In the genomic region with DNA sequence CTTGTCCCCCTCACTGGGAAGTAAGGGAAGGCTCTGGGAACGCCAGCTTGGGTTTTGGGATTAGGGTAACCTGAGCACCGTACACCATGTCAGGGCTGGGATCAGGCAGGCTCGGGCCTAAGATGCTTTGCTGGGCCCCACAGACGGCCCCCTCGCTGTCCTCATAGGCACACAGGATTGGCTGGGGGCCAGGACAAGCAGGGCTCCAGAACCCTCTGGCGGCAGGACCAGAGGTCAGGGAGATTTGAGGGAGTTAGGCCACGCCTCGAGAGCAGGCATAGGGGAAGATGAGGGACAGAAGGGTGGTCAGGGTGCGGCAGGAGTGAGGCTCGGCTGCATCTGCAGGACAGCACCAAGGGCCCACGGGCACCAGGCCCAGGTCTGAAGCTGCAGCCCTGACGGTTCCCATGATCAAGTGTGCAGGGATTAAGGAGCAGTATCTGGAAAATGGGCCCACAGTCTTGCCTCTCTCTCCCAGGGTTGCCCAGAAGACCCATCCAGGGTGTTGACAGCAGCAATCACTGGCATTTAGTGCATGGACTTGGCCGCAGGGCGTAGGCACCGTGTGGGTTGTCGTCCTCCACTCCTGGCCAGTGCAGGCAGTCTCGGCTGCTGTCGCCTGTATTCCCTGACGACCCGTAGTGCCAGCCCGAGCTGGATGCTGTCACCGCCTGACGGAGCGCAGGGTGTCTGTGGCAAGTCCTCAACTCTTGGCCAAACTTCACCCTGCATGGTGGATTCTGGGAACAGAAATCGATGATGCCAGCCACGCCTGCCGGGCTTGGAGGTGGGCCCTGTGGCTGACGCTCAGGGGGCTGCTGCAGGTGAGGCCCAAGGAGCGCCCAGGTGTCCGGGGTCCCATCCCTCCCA, we compare ENCODE assay signal across 1 cellular context.
A peak's percentile ranks its signal among the peaks of the same experiment; 100 is the strongest.
TF ChIP-seq lines count a peak whose summit lies in the region.

No MANE protein-coding gene starts in this region.

TF ChIP-seq in HepG2, 621 proteins besides CTCF, POLR2A, EP300 and RAD21:
- TF ChIP-seq MZF1 (CRISPR knock-in tag; IDR thresholded peaks at IDR 0.05; ENCODE audit: borderline replicate concordance) = no peak
- TF ChIP-seq ZFP91 (CRISPR knock-in tag; IDR thresholded peaks at IDR 0.05; ENCODE audit: borderline replicate concordance) = peak; percentile 9; the same call in 1 of the 2 replicates
- no peak for TF ChIP-seq ATF7-NPFF (CRISPR knock-in tag; IDR thresholded peaks at IDR 0.05; ENCODE audit: low read depth)
- no peak for TF ChIP-seq PLRG1 (conservative IDR thresholded peaks at IDR 0.05)
- TF ChIP-seq AGO2 (optimal IDR thresholded peaks at IDR 0.05; ENCODE audit: low read depth, low read length) = peak; percentile 5
- no peak for TF ChIP-seq CAMTA2 (CRISPR knock-in tag; IDR thresholded peaks at IDR 0.05; ENCODE audit: borderline replicate concordance)
- peak; percentile 87 for TF ChIP-seq ZNF629 (CRISPR knock-in tag; conservative IDR thresholded peaks at IDR 0.05)
- TF ChIP-seq ZFAT (CRISPR knock-in tag; conservative IDR thresholded peaks at IDR 0.05) = no peak
- peak; percentile 36; the same call in 1 of the 2 replicates for TF ChIP-seq ZNF777 (CRISPR knock-in tag; IDR thresholded peaks at IDR 0.05)
- no peak for TF ChIP-seq PHF21A (CRISPR knock-in tag; IDR thresholded peaks at IDR 0.05)
- TF ChIP-seq, protein P1, sequence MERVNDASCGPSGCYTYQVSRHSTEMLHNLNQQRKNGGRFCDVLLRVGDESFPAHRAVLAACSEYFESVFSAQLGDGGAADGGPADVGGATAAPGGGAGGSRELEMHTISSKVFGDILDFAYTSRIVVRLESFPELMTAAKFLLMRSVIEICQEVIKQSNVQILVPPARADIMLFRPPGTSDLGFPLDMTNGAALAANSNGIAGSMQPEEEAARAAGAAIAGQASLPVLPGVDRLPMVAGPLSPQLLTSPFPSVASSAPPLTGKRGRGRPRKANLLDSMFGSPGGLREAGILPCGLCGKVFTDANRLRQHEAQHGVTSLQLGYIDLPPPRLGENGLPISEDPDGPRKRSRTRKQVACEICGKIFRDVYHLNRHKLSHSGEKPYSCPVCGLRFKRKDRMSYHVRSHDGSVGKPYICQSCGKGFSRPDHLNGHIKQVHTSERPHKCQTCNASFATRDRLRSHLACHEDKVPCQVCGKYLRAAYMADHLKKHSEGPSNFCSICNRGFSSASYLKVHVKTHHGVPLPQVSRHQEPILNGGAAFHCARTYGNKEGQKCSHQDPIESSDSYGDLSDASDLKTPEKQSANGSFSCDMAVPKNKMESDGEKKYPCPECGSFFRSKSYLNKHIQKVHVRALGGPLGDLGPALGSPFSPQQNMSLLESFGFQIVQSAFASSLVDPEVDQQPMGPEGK (CRISPR knock-in tag; IDR thresholded peaks at IDR 0.05) = 0 out of 2 replicates have a peak, but pooled peaks have one; percentile 35
- no peak for TF ChIP-seq GTF2F1 (IDR thresholded peaks at IDR 0.05; ENCODE audit: low read length)
- TF ChIP-seq U2AF1 (optimal IDR thresholded peaks at IDR 0.05; ENCODE audit: low read depth, low read length) = no peak
- no peak for TF ChIP-seq ZKSCAN5 (CRISPR knock-in tag; IDR thresholded peaks at IDR 0.05)
- no peak for TF ChIP-seq ZNF441 (CRISPR knock-in tag; IDR thresholded peaks at IDR 0.05; ENCODE audit: borderline replicate concordance)
- TF ChIP-seq, protein P2, sequence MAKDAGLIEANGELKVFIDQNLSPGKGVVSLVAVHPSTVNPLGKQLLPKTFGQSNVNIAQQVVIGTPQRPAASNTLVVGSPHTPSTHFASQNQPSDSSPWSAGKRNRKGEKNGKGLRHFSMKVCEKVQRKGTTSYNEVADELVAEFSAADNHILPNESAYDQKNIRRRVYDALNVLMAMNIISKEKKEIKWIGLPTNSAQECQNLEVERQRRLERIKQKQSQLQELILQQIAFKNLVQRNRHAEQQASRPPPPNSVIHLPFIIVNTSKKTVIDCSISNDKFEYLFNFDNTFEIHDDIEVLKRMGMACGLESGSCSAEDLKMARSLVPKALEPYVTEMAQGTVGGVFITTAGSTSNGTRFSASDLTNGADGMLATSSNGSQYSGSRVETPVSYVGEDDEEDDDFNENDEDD (CRISPR knock-in tag; IDR thresholded peaks at IDR 0.05; ENCODE audit: borderline replicate concordance) = 0 out of 2 replicates have a peak, but pooled peaks have one; percentile 20
- peak; percentile 39; the same call in 1 of the 2 replicates for TF ChIP-seq ZFY (CRISPR knock-in tag; IDR thresholded peaks at IDR 0.05)
- no peak for TF ChIP-seq REL (CRISPR knock-in tag; conservative IDR thresholded peaks at IDR 0.05)
- TF ChIP-seq, protein P3, sequence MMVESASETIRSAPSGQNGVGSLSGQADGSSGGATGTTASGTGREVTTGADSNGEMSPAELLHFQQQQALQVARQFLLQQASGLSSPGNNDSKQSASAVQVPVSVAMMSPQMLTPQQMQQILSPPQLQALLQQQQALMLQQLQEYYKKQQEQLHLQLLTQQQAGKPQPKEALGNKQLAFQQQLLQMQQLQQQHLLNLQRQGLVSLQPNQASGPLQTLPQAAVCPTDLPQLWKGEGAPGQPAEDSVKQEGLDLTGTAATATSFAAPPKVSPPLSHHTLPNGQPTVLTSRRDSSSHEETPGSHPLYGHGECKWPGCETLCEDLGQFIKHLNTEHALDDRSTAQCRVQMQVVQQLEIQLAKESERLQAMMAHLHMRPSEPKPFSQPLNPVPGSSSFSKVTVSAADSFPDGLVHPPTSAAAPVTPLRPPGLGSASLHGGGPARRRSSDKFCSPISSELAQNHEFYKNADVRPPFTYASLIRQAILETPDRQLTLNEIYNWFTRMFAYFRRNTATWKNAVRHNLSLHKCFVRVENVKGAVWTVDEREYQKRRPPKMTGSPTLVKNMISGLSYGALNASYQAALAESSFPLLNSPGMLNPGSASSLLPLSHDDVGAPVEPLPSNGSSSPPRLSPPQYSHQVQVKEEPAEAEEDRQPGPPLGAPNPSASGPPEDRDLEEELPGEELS (CRISPR knock-in tag; IDR thresholded peaks at IDR 0.05) = no peak
- 0 out of 2 replicates have a peak, but pooled peaks have one; percentile 14 for TF ChIP-seq RXRA (CRISPR knock-in tag; IDR thresholded peaks at IDR 0.05)
- no peak for TF ChIP-seq ZNF749 (CRISPR knock-in tag; IDR thresholded peaks at IDR 0.05; ENCODE audit: borderline replicate concordance)
- peak; percentile 63 for TF ChIP-seq ZNF687 (CRISPR knock-in tag; IDR thresholded peaks at IDR 0.05)
- no peak for TF ChIP-seq ZBTB38 (CRISPR knock-in tag; IDR thresholded peaks at IDR 0.05)
